Comparison of ENCODE assay signal across 11 cellular contexts in genomic region chr16:70143231-70143895, GRCh38. TPM values are rescaled to one million over a fixed set of nuclear protein-coding genes. Genes with fewer than 3 reads are reported as not detected.
A peak's percentile ranks its signal among the peaks of the same experiment; 100 is the strongest.
DNase-seq lines count a peak whose midpoint lies in the region; ATAC-seq and TF ChIP-seq lines count a peak whose summit lies in the region.
"Not testable (repeated sequence)": the region's sequence is repeated elsewhere in the genome, so short reads cannot be mapped to it uniquely, and the experiment has no call there.
"Had no signal": no experiment of that assay in that cellular context is flagged by ENCODE, and none has a peak within 500 bp of the region (broad histone marks: within the 10 kb centered on the region; RNA-seq: fewer than 3 reads in every experiment).

No MANE protein-coding gene starts in this region.

- not testable (repeated sequence) for H3K9me3 ChIP-seq in BE2C, spleen

- H3K4me3 Mint-ChIP-seq in effector memory CD8-positive, alpha-beta T cell: not testable (repeated sequence)
- H3K4me3 Mint-ChIP-seq in glutamatergic neuron (ENCODE audit: unreplicated experiment): peak overlapping the region; percentile 49

- not testable (repeated sequence) for H3K4me1 Mint-ChIP-seq in effector memory CD8-positive, alpha-beta T cell (ENCODE audit: low read depth in 2 of 2); glutamatergic neuron (ENCODE audit: low read depth, unreplicated experiment)

- H3K27me3 ChIP-seq in BE2C; spleen (replicated peaks in 1 of 7): not testable (repeated sequence)

- H3K36me3 ChIP-seq in BE2C: peaks cover 12% of the 10 kb centered on the region
- H3K36me3 ChIP-seq in spleen: peaks cover 23 to 89% (median 78%) of the 10 kb centered on the region in 6 donors

- not testable (repeated sequence) for H3K4me1 ChIP-seq in BE2C, spleen

- DNase-seq in BE2C: peak; percentile 72
- peak; percentile 94 for DNase-seq in SK-N-DZ (ENCODE audit: low spot score)
- not testable (repeated sequence) for DNase-seq in effector memory CD8-positive, alpha-beta T cell; glutamatergic neuron
- peak; percentile 1 for DNase-seq in iPS-NIHi11 (ENCODE audit: low spot score)
- DNase-seq in posterior vena cava (ENCODE audit: low spot score): peak; percentile 67
- peak; percentile 42 for DNase-seq in spleen

- H3K27me3 Mint-ChIP-seq in effector memory CD8-positive, alpha-beta T cell; glutamatergic neuron (ENCODE audit: unreplicated experiment): not testable (repeated sequence)

- not testable (repeated sequence) for TF ChIP-seq POLR2A in spleen (IDR thresholded peaks at IDR 0.05)

- H3K27ac Mint-ChIP-seq in effector memory CD8-positive, alpha-beta T cell: peak overlapping the region; percentile 30 to 53
- not testable (repeated sequence) for H3K27ac Mint-ChIP-seq in glutamatergic neuron (ENCODE audit: unreplicated experiment)

- TF ChIP-seq CTCF in BE2C (IDR thresholded peaks at IDR 0.05; ENCODE audit: low read depth, low read length); glutamatergic neuron (IDR thresholded peaks at IDR 0.05; ENCODE audit: partially characterized antibody, unreplicated experiment); spleen (IDR thresholded peaks at IDR 0.05 in 8 of 11, conservative IDR thresholded peaks at IDR 0.05 in 3 of 11): not testable (repeated sequence)

- H3K36me3 Mint-ChIP-seq in effector memory CD8-positive, alpha-beta T cell (ENCODE audit: insufficient read depth): peaks cover 79% of the 10 kb centered on the region
- H3K36me3 Mint-ChIP-seq in glutamatergic neuron (ENCODE audit: unreplicated experiment): not testable (repeated sequence)

- 81 to 92% (median 84%) methylated on average over 8 to 9 of the region's 9 CpGs for WGBS in spleen, 5 donors

- not testable (repeated sequence) for H3K9me3 Mint-ChIP-seq in effector memory CD8-positive, alpha-beta T cell; glutamatergic neuron (ENCODE audit: unreplicated experiment)

- H3K27ac ChIP-seq in spleen: not testable (repeated sequence)

- ATAC-seq in effector memory CD8-positive, alpha-beta T cell (replicated peaks): not testable (repeated sequence)

- not testable (repeated sequence) for H3K4me3 ChIP-seq in BE2C (ENCODE audit: low read depth, low read length); spleen

- intact Hi-C loops in posterior vena cava (cut with DNase I); spleen (cut with DNase I; ENCODE audit: low total_unique reads): not testable (repeated sequence)

RNA-seq across cellular contexts. Expression of gene PDPR, which starts 29.2 kb away (rescaled TPM):
- polyA plus RNA-seq in BE2C (2012; ENCODE audit: insufficient read depth, insufficient read length, low read depth): 19.0 TPM
- polyA plus RNA-seq in SK-N-DZ (2014; cell fraction: cytosol; rRNA removed): 13.3 and 21.6 TPM in 2 replicates
- 20.2 and 35.6 TPM in 2 replicates for polyA plus RNA-seq in SK-N-DZ (2014; cell fraction: nucleus; rRNA removed)
- 19.1 TPM for total RNA-seq in glutamatergic neuron (ENCODE audit: unreplicated experiment)
- total RNA-seq in posterior vena cava: 10 to 100 TPM; 26.0 to 28.8 TPM
- total RNA-seq in spleen: 10 to 100 TPM; 25.3 to 48.4 (median 33.5) TPM
- 1 to 10 TPM; 4.6 to 9.4 (median 6.4) TPM for polyA plus RNA-seq in spleen

RNA-seq across cellular contexts. Expression of gene CLEC18C, which starts 30.2 kb away (rescaled TPM):
- not detected for polyA plus RNA-seq in BE2C (2012; ENCODE audit: insufficient read depth, insufficient read length, low read depth)
- polyA plus RNA-seq in SK-N-DZ (2014; cell fraction: cytosol; rRNA removed): 6.4 and 9.7 TPM in 2 replicates
- polyA plus RNA-seq in SK-N-DZ (2014; cell fraction: nucleus; rRNA removed): 33.5 and 33.9 TPM in 2 replicates
- total RNA-seq in glutamatergic neuron (ENCODE audit: unreplicated experiment) (0.66 TPM), posterior vena cava (under 1 TPM in 1 of 2 donors, not detected in 1; 0.28 TPM), spleen (1 to 10 TPM in 1 of 7 donors, under 1 TPM in 4, not detected in 2; 0.28 to 1.2 (median 0.60) TPM)
- under 1 TPM; 0.09 to 0.42 (median 0.11) TPM for polyA plus RNA-seq in spleen
- total RNA-seq: G401 had no signal
- polyA plus RNA-seq: CD14-positive monocyte; CD4-positive, alpha-beta memory T cell; CD8-positive, alpha-beta memory T cell had no signal
